ENCODE assay signal across 13 cellular contexts in genomic region chr10:14595526-14596182, GRCh38.
DNase-seq lines count a peak whose midpoint lies in the region; ATAC-seq lines count a peak whose summit lies in the region.
"Had no signal": no experiment of that assay in that cellular context is flagged by ENCODE, and none has a peak within 500 bp of the region (broad histone marks: within the 10 kb centered on the region; RNA-seq: fewer than 3 reads in every experiment).

No MANE protein-coding gene starts in this region.

- peaks cover 21 to 47% of the 10 kb centered on the region in 2 donors for H3K36me3 Mint-ChIP-seq in activated T-cell treated with anti-CD3 and anti-CD28 coated beads, Interleukin-2, amount 50 U/mL, for 72 hours (ENCODE audit: insufficient read depth in 2 of 2)
- peaks cover 20% of the 10 kb centered on the region for H3K36me3 Mint-ChIP-seq in IgD-negative memory B cell
- H3K36me3 Mint-ChIP-seq in central memory CD8-positive, alpha-beta T cell (ENCODE audit: insufficient read depth) = peaks cover 75% of the 10 kb centered on the region
- H3K36me3 Mint-ChIP-seq in stimulated activated effector memory CD8-positive, alpha-beta T cell treated with anti-CD3 and anti-CD28 coated beads, Interleukin-12 subunit alpha, Interleukin-12 subunit beta, amount 100 ng/mL, for 72 hours = peaks cover 100% of the 10 kb centered on the region

- H3K4me1 Mint-ChIP-seq in activated T-cell treated with anti-CD3 and anti-CD28 coated beads, Interleukin-2, amount 50 U/mL, for 72 hours (ENCODE audit: low read depth) = peaks cover 81% of the 10 kb centered on the region
- peaks cover 38 to 63% (median 59%) of the 10 kb centered on the region in 3 donors for H3K4me1 Mint-ChIP-seq in IgD-negative memory B cell
- H3K4me1 Mint-ChIP-seq in central memory CD8-positive, alpha-beta T cell = peaks cover 77% of the 10 kb centered on the region
- peaks cover 68% of the 10 kb centered on the region for H3K4me1 Mint-ChIP-seq in stimulated activated effector memory CD8-positive, alpha-beta T cell treated with anti-CD3 and anti-CD28 coated beads, Interleukin-12 subunit alpha, Interleukin-12 subunit beta, amount 100 ng/mL, for 72 hours

- peak overlapping the region; percentile 12 for H3K27ac Mint-ChIP-seq in activated T-cell treated with anti-CD3 and anti-CD28 coated beads, Interleukin-2, amount 50 U/mL, for 72 hours
- peak overlapping the region; percentile 26 to 75 (median 59) for H3K27ac Mint-ChIP-seq in IgD-negative memory B cell
- H3K27ac Mint-ChIP-seq in central memory CD8-positive, alpha-beta T cell (ENCODE audit: low read depth) = peak overlapping the region; percentile 86
- H3K27ac Mint-ChIP-seq in stimulated activated effector memory CD8-positive, alpha-beta T cell treated with anti-CD3 and anti-CD28 coated beads, Interleukin-12 subunit alpha, Interleukin-12 subunit beta, amount 100 ng/mL, for 72 hours = peak overlapping the region; percentile 88

- ATAC-seq in activated T-cell treated with anti-CD3 and anti-CD28 coated beads, Interleukin-2, amount 50 U/mL, for 72 hours (replicated peaks in 1 of 2) = no peak
- no peak for ATAC-seq in central memory CD8-positive, alpha-beta T cell (replicated peaks; ENCODE audit: extremely low read depth, poor library complexity, severe bottlenecking)
- no peak for ATAC-seq in stimulated activated effector memory CD8-positive, alpha-beta T cell treated with anti-CD3 and anti-CD28 coated beads, Interleukin-12 subunit alpha, Interleukin-12 subunit beta, amount 100 ng/mL, for 72 hours
- no peak for ATAC-seq in HG03108 (IDR thresholded peaks at IDR 0.05; ENCODE audit: unreplicated experiment)
- ATAC-seq: right cardiac atrium had no signal

- H3K9me3 Mint-ChIP-seq in activated T-cell treated with anti-CD3 and anti-CD28 coated beads, Interleukin-2, amount 50 U/mL, for 72 hours = no peaks in the 10 kb centered on the region
- no peaks in the 10 kb centered on the region for H3K9me3 Mint-ChIP-seq in IgD-negative memory B cell
- no peaks in the 10 kb centered on the region for H3K9me3 Mint-ChIP-seq in central memory CD8-positive, alpha-beta T cell
- no peaks in the 10 kb centered on the region for H3K9me3 Mint-ChIP-seq in stimulated activated effector memory CD8-positive, alpha-beta T cell treated with anti-CD3 and anti-CD28 coated beads, Interleukin-12 subunit alpha, Interleukin-12 subunit beta, amount 100 ng/mL, for 72 hours

- DNase-seq in activated T-cell treated with anti-CD3 and anti-CD28 coated beads, Interleukin-2, amount 50 U/mL, for 72 hours = no peak
- DNase-seq in activated T-cell treated with anti-CD3 and anti-CD28 coated beads, Interleukin-2, amount 50 U/mL, for 1 hour = no peak
- DNase-seq in central memory CD8-positive, alpha-beta T cell (ENCODE audit: low spot score in 2 of 2) = no peak
- DNase-seq in stimulated activated effector memory CD8-positive, alpha-beta T cell treated with anti-CD3 and anti-CD28 coated beads, Interleukin-12 subunit alpha, Interleukin-12 subunit beta, amount 100 ng/mL, for 72 hours (ENCODE audit: low spot score in 2 of 2) = no peak
- DNase-seq in occipital lobe (lab: John Stamatoyannopoulos, UW) (no peak), NCI-H748 (lab: John Stamatoyannopoulos, UW; ENCODE audit: unreplicated experiment) (no peak)
- DNase-seq: foreskin melanocyte, midbrain, NCI-H187 treated with DMSO at 0.1 percent for 48 hours, NCI-H345, right cardiac atrium had no signal

- no peaks in the 10 kb centered on the region for H3K27me3 Mint-ChIP-seq in activated T-cell treated with anti-CD3 and anti-CD28 coated beads, Interleukin-2, amount 50 U/mL, for 72 hours (ENCODE audit: low read depth)
- H3K27me3 Mint-ChIP-seq in IgD-negative memory B cell = no peaks in the 10 kb centered on the region
- no peaks in the 10 kb centered on the region for H3K27me3 Mint-ChIP-seq in central memory CD8-positive, alpha-beta T cell

- H3K4me3 Mint-ChIP-seq in activated T-cell treated with anti-CD3 and anti-CD28 coated beads, Interleukin-2, amount 50 U/mL, for 72 hours = no peak overlapping the region
- peak overlapping the region in 2 of 4 donors; percentile 1 to 72 for H3K4me3 Mint-ChIP-seq in IgD-negative memory B cell
- H3K4me3 Mint-ChIP-seq in central memory CD8-positive, alpha-beta T cell = peak overlapping the region; percentile 8
- no peak overlapping the region for H3K4me3 Mint-ChIP-seq in stimulated activated effector memory CD8-positive, alpha-beta T cell treated with anti-CD3 and anti-CD28 coated beads, Interleukin-12 subunit alpha, Interleukin-12 subunit beta, amount 100 ng/mL, for 72 hours

Comparison
In these comparisons a context has a peak if more than half of its experiments do, and no peak if none do; other contexts are left out.
1. H3K27ac Mint-ChIP-seq: peak in every context shown above with its lines; median percentile 88 in stimulated activated effector memory CD8-positive, alpha-beta T cell treated with anti-CD3 and anti-CD28 coated beads, Interleukin-12 subunit alpha, Interleukin-12 subunit beta, amount 100 ng/mL, for 72 hours; 86 in central memory CD8-positive, alpha-beta T cell; 59 in IgD-negative memory B cell; 12 in activated T-cell treated with anti-CD3 and anti-CD28 coated beads, Interleukin-2, amount 50 U/mL, for 72 hours.